ENCODE assay signal across 14 cellular contexts in the genomic region with DNA sequence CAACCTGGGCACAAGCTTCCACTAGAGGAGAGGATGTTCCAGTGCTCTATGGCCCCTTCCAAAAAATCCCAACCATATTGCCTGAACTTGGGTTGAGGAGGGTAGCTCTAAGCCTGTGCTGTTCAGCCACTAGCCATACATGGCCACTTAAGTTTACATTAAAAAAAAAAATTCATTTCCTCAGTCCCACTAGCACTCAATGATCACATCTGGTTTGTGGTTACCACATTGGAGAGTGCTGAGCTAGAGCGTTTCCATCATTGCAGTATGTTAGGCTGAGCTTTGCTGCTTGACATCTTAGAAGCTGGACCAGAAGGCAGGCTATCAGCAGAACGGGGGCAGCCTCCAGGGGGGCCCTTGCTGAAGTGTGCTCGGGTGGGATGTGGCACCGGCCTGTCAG. TPM values are rescaled to one million over a fixed set of nuclear protein-coding genes. Genes with fewer than 3 reads are reported as not detected.
A peak's percentile ranks its signal among the peaks of the same experiment; 100 is the strongest.
DNase-seq lines count a peak whose midpoint lies in the region; ATAC-seq, FAIRE-seq and TF ChIP-seq lines count a peak whose summit lies in the region.
"Had no signal": no experiment of that assay in that cellular context is flagged by ENCODE, and none has a peak within 500 bp of the region (broad histone marks: within the 10 kb centered on the region; RNA-seq: fewer than 3 reads in every experiment).

No MANE protein-coding gene starts in this region.

- H3K4me1 ChIP-seq in MM.1S (ENCODE audit: low read length) (no peaks in the 10 kb centered on the region), astrocyte (ENCODE audit: insufficient read depth, low read length) (no peaks in the 10 kb centered on the region)
- peaks cover 0 to 18% of the 10 kb centered on the region in 2 donors for H3K4me1 ChIP-seq in naive thymus-derived CD4-positive, alpha-beta T cell (ENCODE audit: control insufficient read depth in 2 of 2, insufficient read depth in 2 of 2, low read length in 2 of 2)

- no peaks in the 10 kb centered on the region for H3F3A ChIP-seq in MM.1S (ENCODE audit: insufficient read depth, low read length)

- TF ChIP-seq CTCF in MM.1S (IDR thresholded peaks at IDR 0.05; ENCODE audit: low read length) (no peak), astrocyte (IDR thresholded peaks at IDR 0.05; ENCODE audit: insufficient read depth, low read depth, low read length) (no peak)

- peaks cover 39% of the 10 kb centered on the region for H3K36me3 Mint-ChIP-seq in activated CD4-positive, alpha-beta T cell treated with anti-CD3 and anti-CD28 coated beads, Interleukin-2, amount 10 ng/mL, durations not matched to agents 7 days and 5 days (ENCODE audit: low read depth)
- H3K36me3 Mint-ChIP-seq in astrocyte (ENCODE audit: low read depth, unreplicated experiment) = peaks cover 10% of the 10 kb centered on the region
- H3K36me3 Mint-ChIP-seq in naive thymus-derived CD4-positive, alpha-beta T cell = peaks cover 0 to 34% (median 17%) of the 10 kb centered on the region in 5 donors

- peak; percentile 51 for ATAC-seq in naive thymus-derived CD4-positive, alpha-beta T cell
- no peak for ATAC-seq in SK-N-SH treated with all-trans-retinoic acid at 6 μM for 48 hours

- H3K27ac Mint-ChIP-seq in activated CD4-positive, alpha-beta T cell treated with anti-CD3 and anti-CD28 coated beads, Interleukin-2, amount 10 ng/mL, durations not matched to agents 7 days and 5 days = no peak overlapping the region
- no peak overlapping the region for H3K27ac Mint-ChIP-seq in astrocyte (ENCODE audit: unreplicated experiment)
- peak overlapping the region in 3 of 9 donors; percentile 10 to 43 (median 29) for H3K27ac Mint-ChIP-seq in naive thymus-derived CD4-positive, alpha-beta T cell
- H3K27ac Mint-ChIP-seq: progenitor cell of endocrine pancreas had no signal

- H3K27me3 ChIP-seq in MM.1S (replicated peaks; ENCODE audit: insufficient read depth, low read length) = no peaks in the 10 kb centered on the region
- no peaks in the 10 kb centered on the region for H3K27me3 ChIP-seq in astrocyte (ENCODE audit: insufficient read depth, low read length)
- H3K27me3 ChIP-seq in naive thymus-derived CD4-positive, alpha-beta T cell (ENCODE audit: control insufficient read depth in 2 of 2, insufficient read depth in 2 of 2, low read length in 2 of 2) = no peaks in the 10 kb centered on the region

- no peak for FAIRE-seq in astrocyte (lab: Jason Lieb, UNC)
- FAIRE-seq: bronchial epithelial cell had no signal

- H2AFZ ChIP-seq in MM.1S (ENCODE audit: low read length) (no peak overlapping the region), astrocyte (ENCODE audit: low read depth, low read length) (no peak overlapping the region)

- H3K9me3 Mint-ChIP-seq in activated CD4-positive, alpha-beta T cell treated with anti-CD3 and anti-CD28 coated beads, Interleukin-2, amount 10 ng/mL, durations not matched to agents 7 days and 5 days = no peaks in the 10 kb centered on the region
- H3K9me3 Mint-ChIP-seq in astrocyte (ENCODE audit: unreplicated experiment) = no peaks in the 10 kb centered on the region
- H3K9me3 Mint-ChIP-seq in naive thymus-derived CD4-positive, alpha-beta T cell = no peaks in the 10 kb centered on the region
- H3K9me3 Mint-ChIP-seq: type B pancreatic cell had no signal

- H3K9ac ChIP-seq in MM.1S (ENCODE audit: low read length) = no peak overlapping the region
- no peak overlapping the region for H3K9ac ChIP-seq in astrocyte (ENCODE audit: low read length)

- POLR2A ChIA-PET in activated CD4-positive, alpha-beta T cell treated with anti-CD3 and anti-CD28 coated beads, Interleukin-2, amount 10 ng/mL, durations not matched to agents 7 days and 5 days (lab: Charles Lee) = interaction anchor here (0.6 to 0.8 kb wide), 2 partner anchors 28 to 387 kb away, joined by 3 to 5 read pairs; no protein-coding TSS in a partner anchor
- POLR2A ChIA-PET in naive thymus-derived CD4-positive, alpha-beta T cell (lab: Charles Lee) = interaction anchor here (0.6 to 1.0 kb wide), 2 partner anchors 11 to 41 kb away, joined by 5 to 6 read pairs; no protein-coding TSS in a partner anchor

- intact Hi-C loops in naive thymus-derived CD4-positive, alpha-beta T cell (cut with micrococcal nuclease) = loop anchor here in 1 of 2 donors (5.0 kb wide), 1 partner anchor 378 kb away; the partner anchor contains the start of gene SERHL2

- no peaks in the 10 kb centered on the region for H3K9me2 ChIP-seq in MM.1S (replicated peaks; ENCODE audit: insufficient read depth, low read length)

- DNase-seq in activated CD4-positive, alpha-beta T cell treated with anti-CD3 and anti-CD28 coated beads, Interleukin-2, amount 10 ng/mL, durations not matched to agents 7 days and 5 days = peak; percentile 21
- no peak for DNase-seq in activated CD4-positive, alpha-beta T cell treated with anti-CD3 and anti-CD28 coated beads, Interleukin-2, amount 50 U/mL, for 1 hour
- DNase-seq in MM.1S (peak; percentile 17), astrocyte (ENCODE audit: low read depth) (peak; percentile 22), islet precursor cell (no peak), caudate nucleus (lab: John Stamatoyannopoulos, UW) (no peak)
- no peak for DNase-seq in naive thymus-derived CD4-positive, alpha-beta T cell
- DNase-seq: ACHN, DMS53, glutamatergic neuron had no signal

- H3K4me3 ChIP-seq in MM.1S (ENCODE audit: low read length) (no peak overlapping the region), astrocyte (ENCODE audit: insufficient read depth, low read depth, low read length) (no peak overlapping the region)
- H3K4me3 ChIP-seq in naive thymus-derived CD4-positive, alpha-beta T cell (ENCODE audit: low read length) = no peak overlapping the region

- no peak overlapping the region for H3K4me2 ChIP-seq in MM.1S (ENCODE audit: low read depth, low read length)
- H3K4me2 ChIP-seq in astrocyte (ENCODE audit: low read length) = no peak overlapping the region

- no peak overlapping the region for H3K4me3 Mint-ChIP-seq in activated CD4-positive, alpha-beta T cell treated with anti-CD3 and anti-CD28 coated beads, Interleukin-2, amount 10 ng/mL, durations not matched to agents 7 days and 5 days
- H3K4me3 Mint-ChIP-seq in astrocyte (ENCODE audit: unreplicated experiment) = no peak overlapping the region
- peak overlapping the region in 1 of 10 donors; percentile 23 for H3K4me3 Mint-ChIP-seq in naive thymus-derived CD4-positive, alpha-beta T cell
- H3K4me3 Mint-ChIP-seq: type B pancreatic cell had no signal

- H4K20me1 ChIP-seq in MM.1S (ENCODE audit: insufficient read depth, low read length) = no peaks in the 10 kb centered on the region; the same call in 1 of the 2 replicates
- H4K20me1 ChIP-seq in astrocyte (ENCODE audit: insufficient read depth, low read length) = peaks cover 89% of the 10 kb centered on the region

- H3K9me3 ChIP-seq in MM.1S (replicated peaks; ENCODE audit: insufficient read depth, low read length) = no peaks in the 10 kb centered on the region
- no peaks in the 10 kb centered on the region for H3K9me3 ChIP-seq in astrocyte (ENCODE audit: insufficient read depth, low read depth, low read length)
- H3K9me3 ChIP-seq in naive thymus-derived CD4-positive, alpha-beta T cell (ENCODE audit: control insufficient read depth in 2 of 3, low read length in 3 of 3) = no peaks in the 10 kb centered on the region

- CTCF ChIA-PET in activated CD4-positive, alpha-beta T cell treated with anti-CD3 and anti-CD28 coated beads, Interleukin-2, amount 10 ng/mL, durations not matched to agents 7 days and 5 days (lab: Charles Lee) = interaction anchor here (0.7 to 1.3 kb wide), 2 partner anchors 158 to 264 kb away, joined by 3 read pairs; no protein-coding TSS in a partner anchor
- CTCF ChIA-PET in naive thymus-derived CD4-positive, alpha-beta T cell (lab: Charles Lee) = interaction anchor here (0.6 to 1.6 kb wide), 2 partner anchors 208 to 264 kb away, joined by 5 read pairs; no protein-coding TSS in a partner anchor

- no peaks in the 10 kb centered on the region for H3K36me3 ChIP-seq in MM.1S (replicated peaks; ENCODE audit: insufficient read depth, low read length)
- no peaks in the 10 kb centered on the region for H3K36me3 ChIP-seq in astrocyte (ENCODE audit: insufficient read depth, low read length)
- H3K36me3 ChIP-seq in naive thymus-derived CD4-positive, alpha-beta T cell (ENCODE audit: control insufficient read depth in 2 of 3, insufficient read depth in 3 of 3, low read length in 3 of 3) = peaks cover 0 to 45% (median 0%) of the 10 kb centered on the region in 3 experiments

- peaks cover 45% of the 10 kb centered on the region for H3K4me1 Mint-ChIP-seq in activated CD4-positive, alpha-beta T cell treated with anti-CD3 and anti-CD28 coated beads, Interleukin-2, amount 10 ng/mL, durations not matched to agents 7 days and 5 days
- H3K4me1 Mint-ChIP-seq in astrocyte (ENCODE audit: low read depth, unreplicated experiment) = peaks cover 24% of the 10 kb centered on the region
- H3K4me1 Mint-ChIP-seq in naive thymus-derived CD4-positive, alpha-beta T cell = peaks cover 25 to 62% (median 55%) of the 10 kb centered on the region in 7 donors

- no peaks in the 10 kb centered on the region for H3K27me3 Mint-ChIP-seq in activated CD4-positive, alpha-beta T cell treated with anti-CD3 and anti-CD28 coated beads, Interleukin-2, amount 10 ng/mL, durations not matched to agents 7 days and 5 days
- H3K27me3 Mint-ChIP-seq in astrocyte (ENCODE audit: low read depth, unreplicated experiment) = no peaks in the 10 kb centered on the region
- H3K27me3 Mint-ChIP-seq in naive thymus-derived CD4-positive, alpha-beta T cell = no peaks in the 10 kb centered on the region
- H3K27me3 Mint-ChIP-seq: progenitor cell of endocrine pancreas, type B pancreatic cell had no signal

- H3K79me2 ChIP-seq in MM.1S (ENCODE audit: low read length) = peaks cover 28% of the 10 kb centered on the region
- H3K79me2 ChIP-seq in astrocyte (ENCODE audit: insufficient read depth, low read length) = no peaks in the 10 kb centered on the region

- H3K27ac ChIP-seq in MM.1S (ENCODE audit: low read length) (no peak overlapping the region), astrocyte (ENCODE audit: low read depth, low read length) (no peak overlapping the region), caudate nucleus (ENCODE audit: low read depth, low read length) (no peak overlapping the region)
- H3K27ac ChIP-seq in naive thymus-derived CD4-positive, alpha-beta T cell (ENCODE audit: low read depth, low read length) = no peak overlapping the region

TF ChIP-seq in SK-N-SH treated with all-trans-retinoic acid at 6 μM for 48 hours, 23 proteins besides CTCF, POLR2A, EP300 and RAD21 (continues in another document):
- no peak for TF ChIP-seq ZFP30 (CRISPR knock-in tag; IDR thresholded peaks at IDR 0.05)

RNA-seq across cellular contexts. Expression of gene CYP2D6, which starts 43.5 kb away (rescaled TPM):
- total RNA-seq in activated CD4-positive, alpha-beta T cell treated with anti-CD3 and anti-CD28 coated beads, Interleukin-2, amount 10 ng/mL, durations not matched to agents 7 days and 5 days = 1 to 10 TPM; 5.0 to 6.6 TPM
- 0.82 and 0.91 TPM in 2 replicates for total RNA-seq in astrocyte
- 10 to 100 TPM in 4 of 5 experiments, 1 to 10 TPM in 1; 5.6 to 13.3 (median 11.2) TPM for total RNA-seq in naive thymus-derived CD4-positive, alpha-beta T cell
- under 1 TPM in 1 of 2 donors, not detected in 1; 0.11 TPM for polyA plus RNA-seq in naive thymus-derived CD4-positive, alpha-beta T cell

Comparison
In these comparisons a context has a peak if more than half of its experiments do, and no peak if none do; other contexts are left out.
1. DNase-seq: peak in activated CD4-positive, alpha-beta T cell treated with anti-CD3 and anti-CD28 coated beads, Interleukin-2, amount 10 ng/mL, durations not matched to agents 7 days and 5 days (single experiment), MM.1S (single experiment) and astrocyte (single experiment); none in activated CD4-positive, alpha-beta T cell treated with anti-CD3 and anti-CD28 coated beads, Interleukin-2, amount 50 U/mL, for 1 hour (single experiment), naive thymus-derived CD4-positive, alpha-beta T cell (0 of 9), islet precursor cell (single experiment) and caudate nucleus (0 of 61).